ENCODE assay signal across 23 cellular contexts in genomic region chr10:17396004-17396403, GRCh38. TPM values are rescaled to one million over a fixed set of nuclear protein-coding genes. Genes with fewer than 3 reads are reported as not detected.
"Had no signal": no experiment of that assay in that cellular context is flagged by ENCODE, and none has a peak within 500 bp of the region (broad histone marks: within the 10 kb centered on the region; RNA-seq: fewer than 3 reads in every experiment).

No MANE protein-coding gene starts in this region.

- H3K4me1 ChIP-seq: colonic mucosa, esophagus muscularis mucosa, foreskin keratinocyte, gastrocnemius medialis, gastroesophageal sphincter, heart left ventricle, heart right ventricle had no signal

- H3K36me3 ChIP-seq: colonic mucosa, esophagus muscularis mucosa, gastrocnemius medialis, gastroesophageal sphincter, heart left ventricle had no signal

- H3K27ac ChIP-seq: colonic mucosa, coronary artery, dorsolateral prefrontal cortex, epithelial cell of prostate, esophagus muscularis mucosa, foreskin keratinocyte, gastrocnemius medialis, gastroesophageal sphincter, heart left ventricle, heart right ventricle had no signal

- H3K9me3 ChIP-seq: colonic mucosa, esophagus muscularis mucosa, gastrocnemius medialis, gastroesophageal sphincter, heart left ventricle, heart right ventricle had no signal

- H3K27me3 ChIP-seq: colonic mucosa, esophagus muscularis mucosa, foreskin keratinocyte, gastrocnemius medialis, gastroesophageal sphincter, heart left ventricle had no signal

- H3K4me3 ChIP-seq: colonic mucosa, coronary artery, dorsolateral prefrontal cortex, esophagus muscularis mucosa, gastrocnemius medialis, gastroesophageal sphincter, heart left ventricle, heart right ventricle had no signal

- DNase-seq: colonic mucosa; cortex of kidney; dermis blood vessel endothelial cell; dorsolateral prefrontal cortex; effector CD4-positive, alpha-beta T cell; effector CD8-positive, alpha-beta T cell; effector memory CD4-positive, alpha-beta T cell; effector memory CD8-positive, alpha-beta T cell; endodermal cell; erythroblast; foreskin fibroblast; foreskin keratinocyte; foreskin melanocyte; gastrocnemius medialis; glutamatergic neuron; head of caudate nucleus; heart left ventricle; heart right ventricle had no signal

RNA-seq across cellular contexts. Expression of gene ST8SIA6, which starts 58.4 kb away (rescaled TPM):
- total RNA-seq: fibroblast of villous mesenchyme had no signal
- polyA plus RNA-seq: foreskin keratinocyte had no signal
